In the genomic region with DNA sequence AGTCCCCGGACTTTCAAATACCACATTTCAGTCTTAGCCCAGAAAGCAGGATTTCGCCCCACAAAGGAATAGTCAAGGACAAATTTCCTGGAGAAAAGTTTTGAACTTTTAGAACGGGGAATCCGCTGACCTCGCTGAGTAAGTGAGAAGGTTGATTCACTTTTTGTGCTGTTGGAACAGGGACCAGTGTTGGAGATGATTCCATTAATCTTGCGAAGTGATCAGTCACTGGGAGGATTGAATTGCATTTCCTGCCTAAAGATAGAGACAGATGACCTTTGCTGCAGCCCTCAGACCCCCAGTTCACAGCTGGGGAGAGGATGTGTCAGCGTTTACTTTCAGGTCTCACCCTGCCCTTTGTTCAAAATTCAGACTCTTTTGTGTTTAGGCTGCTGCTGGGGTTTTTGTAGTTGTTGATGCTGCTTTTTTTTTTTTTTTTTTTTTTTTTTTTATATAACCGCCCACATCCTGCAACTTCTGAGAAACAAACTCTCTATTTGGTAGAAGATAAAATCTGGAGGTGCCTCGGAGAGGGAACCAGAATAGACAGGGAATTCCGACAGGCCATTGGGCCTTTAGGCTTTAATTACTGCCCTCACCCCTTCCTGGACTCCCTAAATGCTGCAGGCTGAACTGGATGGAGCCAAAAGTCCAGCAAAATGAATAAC, we compare ENCODE assay signal across 8 cellular contexts. TPM values are rescaled to one million over a fixed set of nuclear protein-coding genes. Genes with fewer than 3 reads are reported as not detected.
A peak's percentile ranks its signal among the peaks of the same experiment; 100 is the strongest.
DNase-seq lines count a peak whose midpoint lies in the region; ATAC-seq, FAIRE-seq and TF ChIP-seq lines count a peak whose summit lies in the region.

No MANE protein-coding gene starts in this region.

- no peaks in the 10 kb centered on the region for H3K9me3 Mint-ChIP-seq in activated CD8-positive, alpha-beta memory T cell treated with anti-CD3 and anti-CD28 coated beads, Interleukin-2, amount 10 ng/mL, durations not matched to agents 7 days and 5 days (ENCODE audit: low read depth)

- H3K4me1 ChIP-seq in HUES48 (ENCODE audit: control insufficient read depth, insufficient read depth, low read length) (peaks cover 12% of the 10 kb centered on the region), esophagus (ENCODE audit: control insufficient read depth in 2 of 2, insufficient read depth in 2 of 2, low read length in 1 of 2) (no peaks in the 10 kb centered on the region), parathyroid adenoma (peaks cover 10% of the 10 kb centered on the region)

- CTCF ChIA-PET in activated CD8-positive, alpha-beta memory T cell treated with anti-CD3 and anti-CD28 coated beads, Interleukin-2, amount 10 ng/mL, durations not matched to agents 7 days and 5 days (lab: Charles Lee), result interaction anchor here (1.1 to 2.1 kb wide), 6 partner anchors 9 to 183 kb away, joined by 3 to 11 read pairs (median 5); partner anchors contain the start of genes KDM2B and MORN3

- no peaks in the 10 kb centered on the region for H3K36me3 Mint-ChIP-seq in activated CD8-positive, alpha-beta memory T cell treated with anti-CD3 and anti-CD28 coated beads, Interleukin-2, amount 10 ng/mL, durations not matched to agents 7 days and 5 days

- H3K36me3 ChIP-seq in HUES48 (ENCODE audit: control insufficient read depth, insufficient read depth, low read length) (peaks cover 5% of the 10 kb centered on the region; the same call in 1 of the 2 replicates), esophagus (ENCODE audit: control insufficient read depth in 2 of 2, insufficient read depth in 2 of 2, low read length in 1 of 2) (no peaks in the 10 kb centered on the region), parathyroid adenoma (ENCODE audit: control insufficient read depth, insufficient read depth, low read length) (no peaks in the 10 kb centered on the region)

- peak; percentile 81 for DNase-seq in activated CD8-positive, alpha-beta memory T cell treated with anti-CD3 and anti-CD28 coated beads, Interleukin-2, amount 10 ng/mL, durations not matched to agents 7 days and 5 days
- no peak for DNase-seq in NCI-H2107 treated with DMSO at 0.1 percent for 48 hours (lab: John Stamatoyannopoulos, UW; ENCODE audit: unreplicated experiment)
- DNase-seq in urothelium cell line (ENCODE audit: low spot score), result no peak
- DNase-seq in NCI-H1417 (lab: John Stamatoyannopoulos, UW), result no peak

- H3K27ac ChIP-seq in HUES48 (ENCODE audit: low read depth, low read length) (peak overlapping the region; percentile 99), esophagus (ENCODE audit: low read depth in 2 of 2, low read length in 1 of 2) (peak overlapping the region; percentile 77 to 93), parathyroid adenoma (peak overlapping the region; percentile 98)

- H3K27ac Mint-ChIP-seq in activated CD8-positive, alpha-beta memory T cell treated with anti-CD3 and anti-CD28 coated beads, Interleukin-2, amount 10 ng/mL, durations not matched to agents 7 days and 5 days, result peak overlapping the region; percentile 99

- H3K4me2 ChIP-seq in parathyroid adenoma (ENCODE audit: low read length), result peak overlapping the region; percentile 97

- H3K9ac ChIP-seq in HUES48 (ENCODE audit: low read depth, low read length) (peak overlapping the region; percentile 53), parathyroid adenoma (no peak overlapping the region)

- FAIRE-seq in urothelium cell line (lab: Jason Lieb, UNC), result no peak

- H3K9me3 ChIP-seq in HUES48 (ENCODE audit: control insufficient read depth, insufficient read depth, low read length) (no peaks in the 10 kb centered on the region), esophagus (ENCODE audit: control insufficient read depth in 2 of 2, insufficient read depth in 1 of 2, low read depth in 1 of 2, low read length in 1 of 2) (no peaks in the 10 kb centered on the region), parathyroid adenoma (ENCODE audit: control insufficient read depth, low read length) (no peaks in the 10 kb centered on the region)

- no peaks in the 10 kb centered on the region for H3K27me3 Mint-ChIP-seq in activated CD8-positive, alpha-beta memory T cell treated with anti-CD3 and anti-CD28 coated beads, Interleukin-2, amount 10 ng/mL, durations not matched to agents 7 days and 5 days

- ATAC-seq in GM19324 (IDR thresholded peaks at IDR 0.05; ENCODE audit: low FRiP score, unreplicated experiment), result peak; percentile 29
- peak; percentile 77 for ATAC-seq in activated CD8-positive, alpha-beta memory T cell treated with anti-CD3 and anti-CD28 coated beads, Interleukin-2, amount 10 ng/mL, durations not matched to agents 7 days and 5 days

- peak overlapping the region; percentile 72 for H3K4me3 Mint-ChIP-seq in activated CD8-positive, alpha-beta memory T cell treated with anti-CD3 and anti-CD28 coated beads, Interleukin-2, amount 10 ng/mL, durations not matched to agents 7 days and 5 days

- WGBS in esophagus, 2 donors, result 23 to 28% methylated on average over 10 of the region's 10 CpGs

- TF ChIP-seq CTCF in parathyroid adenoma (IDR thresholded peaks at IDR 0.05), result no peak

- peak overlapping the region; percentile 72 for H2AFZ ChIP-seq in parathyroid adenoma

- H3K79me2 ChIP-seq in parathyroid adenoma, result no peaks in the 10 kb centered on the region

- H3K4me3 ChIP-seq in HUES48 (ENCODE audit: low read depth, low read length) (peak overlapping the region; percentile 8; the same call in 1 of the 2 replicates), esophagus (ENCODE audit: low read depth in 1 of 2, low read length in 2 of 2) (no peak overlapping the region), parathyroid adenoma (ENCODE audit: low read depth, low read length) (peak overlapping the region; percentile 64)

- H3K4me1 Mint-ChIP-seq in activated CD8-positive, alpha-beta memory T cell treated with anti-CD3 and anti-CD28 coated beads, Interleukin-2, amount 10 ng/mL, durations not matched to agents 7 days and 5 days, result peaks cover 27% of the 10 kb centered on the region

- no peaks in the 10 kb centered on the region for H3K27me3 ChIP-seq in HUES48 (ENCODE audit: control insufficient read depth, insufficient read depth, low read length)
- no peaks in the 10 kb centered on the region for H3K27me3 ChIP-seq in esophagus (ENCODE audit: control insufficient read depth in 1 of 2, insufficient read depth in 2 of 2, low read length in 2 of 2)
- H3K27me3 ChIP-seq in parathyroid adenoma (ENCODE audit: control insufficient read depth, insufficient read depth, low read length), result no peaks in the 10 kb centered on the region

RNA-seq across cellular contexts. Expression of gene KDM2B, which starts 9.8 kb away (rescaled TPM):
- 10 to 100 TPM; 63.8 to 64.8 TPM for total RNA-seq in activated CD8-positive, alpha-beta memory T cell treated with anti-CD3 and anti-CD28 coated beads, Interleukin-2, amount 10 ng/mL, durations not matched to agents 7 days and 5 days
- 10 to 100 TPM; 15.7 to 23.5 TPM for polyA plus RNA-seq in esophagus

RNA-seq across cellular contexts. Expression of gene ORAI1, which starts 35.7 kb away (rescaled TPM):
- total RNA-seq in activated CD8-positive, alpha-beta memory T cell treated with anti-CD3 and anti-CD28 coated beads, Interleukin-2, amount 10 ng/mL, durations not matched to agents 7 days and 5 days, result 10 to 100 TPM; 53.7 to 61.1 TPM
- polyA plus RNA-seq in esophagus, result 1 to 10 TPM; 2.4 to 9.5 TPM

Comparison
In these comparisons a context has a peak if more than half of its experiments do, and no peak if none do; other contexts are left out.
1. H3K4me3 ChIP-seq: peak in HUES48 (single experiment) and parathyroid adenoma (single experiment); none in esophagus (0 of 2).
2. Peak in every context shown above with its lines, with median percentiles within 50 percentile points of each other: H3K27ac ChIP-seq.